Comparison of ENCODE assay signal across 29 cellular contexts in the genomic region with DNA sequence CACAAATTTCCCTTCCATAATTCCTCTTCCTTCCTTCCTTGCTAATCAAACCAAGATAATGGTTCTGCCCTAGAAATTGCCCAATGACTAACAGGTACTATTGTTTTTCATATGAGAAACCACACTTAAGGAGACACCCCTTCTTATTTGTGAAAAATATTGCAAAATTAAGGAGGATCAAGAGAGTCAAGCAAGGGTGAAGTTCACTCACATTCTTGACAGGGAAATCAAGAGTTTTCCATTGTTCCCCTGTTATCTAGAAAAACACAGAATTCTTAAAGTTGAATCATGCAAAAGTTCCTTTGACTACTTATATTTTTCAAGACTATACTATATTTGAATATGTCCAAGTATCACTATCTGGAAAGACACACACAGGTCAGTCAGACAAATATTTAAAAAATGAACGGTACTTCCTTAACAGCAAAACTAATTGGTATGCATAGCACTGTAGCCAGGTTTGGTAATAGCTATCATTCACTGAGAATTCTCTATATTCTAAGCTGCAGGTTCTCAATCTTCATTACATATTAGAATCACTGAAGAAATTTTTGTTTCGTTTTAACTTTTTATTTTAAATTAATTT.
A peak's percentile ranks its signal among the peaks of the same experiment; 100 is the strongest.
DNase-seq lines count a peak whose midpoint lies in the region; ATAC-seq, FAIRE-seq and TF ChIP-seq lines count a peak whose summit lies in the region.
"Had no signal": no experiment of that assay in that cellular context is flagged by ENCODE, and none has a peak within 500 bp of the region (broad histone marks: within the 10 kb centered on the region; RNA-seq: fewer than 3 reads in every experiment).

No MANE protein-coding gene starts in this region.

- no peak overlapping the region for H2AFZ ChIP-seq in HepG2 (ENCODE audit: low read length)
- H2AFZ ChIP-seq: PC-9 had no signal

- H3K4me3 ChIP-seq in liver (ENCODE audit: low read depth in 1 of 3, low read length in 3 of 3) (no peak overlapping the region), HepG2 (replicated peaks in 1 of 3; ENCODE audit: insufficient read depth in 1 of 3, low read depth in 2 of 3, low read length in 3 of 3) (no peak overlapping the region), fibroblast of pulmonary artery (replicated peaks; ENCODE audit: low read depth, low read length) (no peak overlapping the region)
- H3K4me3 ChIP-seq: HAP-1, PC-9 had no signal

- H3K36me3 ChIP-seq in liver (ENCODE audit: control insufficient read depth in 4 of 4, insufficient read depth in 3 of 4, low read depth in 1 of 4, low read length in 3 of 4) (no peaks in the 10 kb centered on the region), HepG2 (replicated peaks in 1 of 2; ENCODE audit: control insufficient read depth in 1 of 2, insufficient read depth in 2 of 2, low read length in 2 of 2) (no peaks in the 10 kb centered on the region)
- H3K36me3 ChIP-seq: HAP-1 had no signal

- no peak overlapping the region for H3K9ac ChIP-seq in liver (ENCODE audit: low read depth in 1 of 2, low read length in 2 of 2)
- H3K9ac ChIP-seq in HepG2 (ENCODE audit: insufficient read depth, low read depth, low read length) = no peak overlapping the region

- intact Hi-C loops in HepG2 (cut with micrococcal nuclease; ENCODE audit: unreplicated experiment) = no loop called here
- intact Hi-C loops in Calu3 (cut with micrococcal nuclease; ENCODE audit: unreplicated experiment) = no loop called here

- H3K27me3 ChIP-seq in liver (ENCODE audit: control insufficient read depth in 4 of 4, insufficient read depth in 4 of 4, low read length in 3 of 4) = peaks cover 0 to 2% (median 0%) of the 10 kb centered on the region in 4 donors
- no peaks in the 10 kb centered on the region for H3K27me3 ChIP-seq in HepG2 (ENCODE audit: control insufficient read depth in 1 of 2, insufficient read depth in 2 of 2, low read length in 2 of 2)

- no peak overlapping the region for H3K4me3 Mint-ChIP-seq in effector memory CD8-positive, alpha-beta T cell
- no peak overlapping the region for H3K4me3 Mint-ChIP-seq in Calu3 (ENCODE audit: low read depth, unreplicated experiment)
- H3K4me3 Mint-ChIP-seq: B cell; CD8-positive, alpha-beta T cell; HFFc6 had no signal

- CTCF ChIA-PET in HepG2 (lab: Yijun Ruan, JAX; ENCODE audit: low intra/inter-chr PET ratio, low total read pairs) (no interaction called here), Calu3 (lab: Charles Lee) (no interaction called here)

- in situ Hi-C loops in HepG2 (cut with HindIII; ENCODE audit: extremely low pct_ligation_motif_present, low pct_unique_long_range_greater_than_20kb) = no loop called here

- H3K79me2 ChIP-seq in HepG2 (ENCODE audit: insufficient read depth, low read length) = no peaks in the 10 kb centered on the region

- 39% methylated on average over 2 of the region's 2 CpGs for WGBS in liver
- 1% methylated on average over 2 of the region's 2 CpGs for WGBS in HepG2 (ENCODE audit: low lambda C conversion rate)

- H3K27ac ChIP-seq in liver (ENCODE audit: low read depth in 1 of 2, low read length in 2 of 2) (no peak overlapping the region), HepG2 (ENCODE audit: extremely low read length, insufficient read depth, low read length) (no peak overlapping the region)
- H3K27ac ChIP-seq: 22Rv1, C4-2B, HL-60, PC-9 had no signal

- no peaks in the 10 kb centered on the region for H3K36me3 Mint-ChIP-seq in effector memory CD8-positive, alpha-beta T cell (ENCODE audit: insufficient read depth)
- no peaks in the 10 kb centered on the region for H3K36me3 Mint-ChIP-seq in Calu3 (ENCODE audit: insufficient read depth, unreplicated experiment)
- H3K36me3 Mint-ChIP-seq: CD8-positive, alpha-beta T cell had no signal

- H3K27me3 Mint-ChIP-seq in effector memory CD8-positive, alpha-beta T cell = no peaks in the 10 kb centered on the region
- no peaks in the 10 kb centered on the region for H3K27me3 Mint-ChIP-seq in Calu3 (ENCODE audit: unreplicated experiment)
- H3K27me3 Mint-ChIP-seq: B cell had no signal

- H3K4me1 Mint-ChIP-seq in effector memory CD8-positive, alpha-beta T cell (ENCODE audit: low read depth in 2 of 2) = no peaks in the 10 kb centered on the region
- H3K4me1 Mint-ChIP-seq in Calu3 (ENCODE audit: low read depth, unreplicated experiment) = no peaks in the 10 kb centered on the region
- H3K4me1 Mint-ChIP-seq: B cell had no signal

- TF ChIP-seq RAD21 in liver (IDR thresholded peaks at IDR 0.05) = peak in 1 of 2 donors; percentile 30
- TF ChIP-seq RAD21 in HepG2 (CRISPR knock-in tag; IDR thresholded peaks at IDR 0.05) = no peak

- no TSS peak for BruUV-seq in HepG2 (replicated peaks; lab: Mats Ljungman, UMichigan)
- BruUV-seq in Calu3 (replicated peaks; lab: Mats Ljungman, UMichigan) = no TSS peak

- ATAC-seq in HepG2 = no peak
- ATAC-seq in effector memory CD8-positive, alpha-beta T cell (replicated peaks) = no peak
- ATAC-seq: CD8-positive, alpha-beta T cell; Right ventricle myocardium inferior had no signal

- TF ChIP-seq EP300 in HepG2 (IDR thresholded peaks at IDR 0.05; ENCODE audit: low read depth in 2 of 2, low read length in 2 of 2) (no peak), HepG2 (CRISPR knock-in tag; IDR thresholded peaks at IDR 0.05; ENCODE audit: borderline replicate concordance) (no peak)

- no peaks in the 10 kb centered on the region for H4K20me1 ChIP-seq in HepG2 (ENCODE audit: insufficient read depth, low read length)

- FAIRE-seq in HepG2 (lab: Jason Lieb, UNC) = no peak
- FAIRE-seq: GM12892 had no signal

- no peak for DNase-seq in HepG2 (ENCODE audit: low spot score)
- peak; percentile 51 for DNase-seq in fibroblast of pulmonary artery (ENCODE audit: low read depth)
- DNase-seq in kidney tubule cell (ENCODE audit: low spot score) = peak; percentile 41
- no peak for DNase-seq in NCI-H187 (lab: John Stamatoyannopoulos, UW)
- DNase-seq in central memory CD4-positive, alpha-beta T cell = no peak
- DNase-seq in effector memory CD8-positive, alpha-beta T cell = no peak
- DNase-seq in Calu3 = no peak
- DNase-seq: Caco-2; CD8-positive, alpha-beta T cell; DMS 273 treated with DMSO at 0.1 percent for 48 hours; DMS79 treated with DMSO at 0.1 percent for 48 hours; GOT3; HFFc6; Karpas-422; NCI-H1092 treated with DMSO at 0.1 percent for 48 hours; NCI-H1436 treated with DMSO at 0.1 percent for 48 hours; NCI-H1930; NCI-H2107; NCI-H446 treated with DMSO at 0.1 percent for 48 hours; NCI-H526 treated with DMSO at 0.1 percent for 48 hours; PC-9 had no signal

- TF ChIP-seq CTCF in liver (IDR thresholded peaks at IDR 0.05; ENCODE audit: low read depth, low read length, missing input control) (no peak), HepG2 (CRISPR knock-in tag; IDR thresholded peaks at IDR 0.05) (no peak), fibroblast of pulmonary artery (IDR thresholded peaks at IDR 0.05; ENCODE audit: low read length, missing control alignments) (no peak), Calu3 (IDR thresholded peaks at IDR 0.05; ENCODE audit: unreplicated experiment) (no peak)

- no peak for TF ChIP-seq POLR2A in HepG2 (IDR thresholded peaks at IDR 0.05; ENCODE audit: insufficient read depth in 1 of 2, low read depth in 2 of 2, low read length in 2 of 2)

- no peaks in the 10 kb centered on the region for H3K9me3 ChIP-seq in liver (ENCODE audit: control insufficient read depth in 4 of 4, low read length in 3 of 4)
- H3K9me3 ChIP-seq in HepG2 (ENCODE audit: low read length) = no peaks in the 10 kb centered on the region
- H3K9me3 ChIP-seq: Caco-2, HAP-1 had no signal

- POLR2A ChIA-PET in HepG2 (lab: Yijun Ruan, JAX) = no interaction called here

- no peak overlapping the region for H3K27ac Mint-ChIP-seq in effector memory CD8-positive, alpha-beta T cell
- H3K27ac Mint-ChIP-seq in Calu3 (ENCODE audit: unreplicated experiment) = no peak overlapping the region
- H3K27ac Mint-ChIP-seq: B cell; CD8-positive, alpha-beta T cell; HFFc6 had no signal

- H3K9me3 Mint-ChIP-seq in effector memory CD8-positive, alpha-beta T cell = peaks cover 0 to 1% of the 10 kb centered on the region in 2 donors
- no peaks in the 10 kb centered on the region for H3K9me3 Mint-ChIP-seq in Calu3 (ENCODE audit: low read depth, unreplicated experiment)
- H3K9me3 Mint-ChIP-seq: CD8-positive, alpha-beta T cell; HFFc6 had no signal

- H3K4me1 ChIP-seq in liver (ENCODE audit: control insufficient read depth in 4 of 4, insufficient read depth in 4 of 4, low read length in 3 of 4) (no peaks in the 10 kb centered on the region), HepG2 (ENCODE audit: insufficient read depth, low read length) (no peaks in the 10 kb centered on the region)
- H3K4me1 ChIP-seq: HAP-1 had no signal

- no peak overlapping the region for H3K4me2 ChIP-seq in HepG2 (ENCODE audit: low read depth, low read length)
- H3K4me2 ChIP-seq: PC-9 had no signal

TF ChIP-seq in liver, 16 proteins besides CTCF, POLR2A, EP300 and RAD21:
- TF ChIP-seq HNF4G (IDR thresholded peaks at IDR 0.05) = no peak
- peak; percentile 71 for TF ChIP-seq NR2F2 (IDR thresholded peaks at IDR 0.05)
- TF ChIP-seq FOXA2 (IDR thresholded peaks at IDR 0.05) = no peak

TF ChIP-seq in HepG2, 621 proteins besides CTCF, POLR2A, EP300 and RAD21 (continues in another document):
- no peak for TF ChIP-seq ZNF549 (CRISPR knock-in tag; IDR thresholded peaks at IDR 0.05)
- TF ChIP-seq ZNF234 (CRISPR knock-in tag; conservative IDR thresholded peaks at IDR 0.05) = no peak
- TF ChIP-seq STAT5B (CRISPR knock-in tag; IDR thresholded peaks at IDR 0.05) = no peak
- no peak for TF ChIP-seq ZBTB7B (CRISPR knock-in tag; IDR thresholded peaks at IDR 0.05)
- TF ChIP-seq ZNF432 (CRISPR knock-in tag; IDR thresholded peaks at IDR 0.05; ENCODE audit: borderline replicate concordance) = no peak
- no peak for TF ChIP-seq TARDBP (CRISPR knock-in tag; IDR thresholded peaks at IDR 0.05)
- TF ChIP-seq SMARCC2 (IDR thresholded peaks at IDR 0.05) = no peak
- no peak for TF ChIP-seq ZFP82 (CRISPR knock-in tag; IDR thresholded peaks at IDR 0.05; ENCODE audit: borderline replicate concordance)
- no peak for TF ChIP-seq RCOR2 (CRISPR knock-in tag; IDR thresholded peaks at IDR 0.05)
- TF ChIP-seq MBD4 (IDR thresholded peaks at IDR 0.05; ENCODE audit: borderline replicate concordance, low read length) = no peak
- TF ChIP-seq MIER3 (CRISPR knock-in tag; IDR thresholded peaks at IDR 0.05; ENCODE audit: borderline replicate concordance) = no peak
- no peak for TF ChIP-seq SRF (IDR thresholded peaks at IDR 0.05; ENCODE audit: low read depth, low read length)
- TF ChIP-seq PHB2 (IDR thresholded peaks at IDR 0.05; ENCODE audit: partially characterized antibody) = no peak
- no peak for TF ChIP-seq NCOR1 (IDR thresholded peaks at IDR 0.05; ENCODE audit: borderline replicate concordance, low read length)
- TF ChIP-seq ISL2 (CRISPR knock-in tag; IDR thresholded peaks at IDR 0.05) = no peak
- TF ChIP-seq PLRG1 (conservative IDR thresholded peaks at IDR 0.05) = no peak
- no peak for TF ChIP-seq DR1 (CRISPR knock-in tag; IDR thresholded peaks at IDR 0.05)

Comparison
In these comparisons a context has a peak if more than half of its experiments do, and no peak if none do; other contexts are left out.
1. DNase-seq: peak in fibroblast of pulmonary artery (single experiment) and kidney tubule cell (single experiment); none in HepG2 (single experiment), NCI-H187 (0 of 2), central memory CD4-positive, alpha-beta T cell (single experiment), effector memory CD8-positive, alpha-beta T cell (0 of 3) and Calu3 (single experiment).